ENCODE assay signal across 18 cellular contexts in genomic region chr7:3956949-3957348, GRCh38.
DNase-seq lines count a peak whose midpoint lies in the region; ATAC-seq, FAIRE-seq and TF ChIP-seq lines count a peak whose summit lies in the region.
"Had no signal": no experiment of that assay in that cellular context is flagged by ENCODE, and none has a peak within 500 bp of the region (broad histone marks: within the 10 kb centered on the region; RNA-seq: fewer than 3 reads in every experiment).

No MANE protein-coding gene starts in this region.

- H3K4me3 Mint-ChIP-seq in GM23338 = no peak overlapping the region
- no peak overlapping the region for H3K4me3 Mint-ChIP-seq in progenitor cell of endocrine pancreas (ENCODE audit: low read depth)
- H3K4me3 Mint-ChIP-seq: activated CD4-positive, alpha-beta T cell treated with anti-CD3 and anti-CD28 coated beads, Interleukin-2, amount 10 ng/mL, durations not matched to agents 7 days and 5 days; dendritic cell treated with granulocyte-macrophage colony-stimulating factor and Interleukin-4, amounts not matched to agents 40 ng/mL and 50 ng/mL, for 4 days; natural killer cell had no signal

- no peaks in the 10 kb centered on the region for H3K9me2 ChIP-seq in GM23338 (ENCODE audit: insufficient read depth)

- H4K20me1 ChIP-seq in GM23338 (replicated peaks; ENCODE audit: insufficient read depth) = no peaks in the 10 kb centered on the region

- no peak for TF ChIP-seq CTCF in GM23338 (conservative IDR thresholded peaks at IDR 0.05; ENCODE audit: low read depth in 2 of 2)
- no peak for TF ChIP-seq CTCF in progenitor cell of endocrine pancreas (IDR thresholded peaks at IDR 0.05; ENCODE audit: unreplicated experiment)

- peak; percentile 79 for FAIRE-seq in HTR-8/SVneo (lab: Jason Lieb, UNC)
- FAIRE-seq: astrocyte had no signal

- H3K4me1 Mint-ChIP-seq in GM23338 = no peaks in the 10 kb centered on the region; the same call in 1 of the 3 replicates
- peaks cover 9% of the 10 kb centered on the region for H3K4me1 Mint-ChIP-seq in progenitor cell of endocrine pancreas (ENCODE audit: low read depth)
- H3K4me1 Mint-ChIP-seq: activated CD4-positive, alpha-beta T cell treated with anti-CD3 and anti-CD28 coated beads, Interleukin-2, amount 10 ng/mL, durations not matched to agents 7 days and 5 days; natural killer cell had no signal

- H3K4me1 ChIP-seq in GM23338 (ENCODE audit: insufficient read depth) = no peaks in the 10 kb centered on the region

- no peaks in the 10 kb centered on the region for H3K9me3 Mint-ChIP-seq in GM23338
- no peaks in the 10 kb centered on the region for H3K9me3 Mint-ChIP-seq in progenitor cell of endocrine pancreas (ENCODE audit: low read depth)
- H3K9me3 Mint-ChIP-seq: activated CD4-positive, alpha-beta T cell treated with anti-CD3 and anti-CD28 coated beads, Interleukin-2, amount 10 ng/mL, durations not matched to agents 7 days and 5 days; activated T-helper 2 cell treated with anti-CD3 and anti-CD28 coated beads, Interferon-gamma antibody, Interleukin-2, Interleukin-4, amounts not matched to agents 10 μg/mL and 5 μg/mL and 100 μg/mL, durations not matched to agents 14 hours and 24 hours and 36 hours; natural killer cell had no signal

- no peaks in the 10 kb centered on the region for H3K36me3 ChIP-seq in GM23338 (ENCODE audit: insufficient read depth)

- H3K36me3 Mint-ChIP-seq in GM23338 (ENCODE audit: low read depth) (no peaks in the 10 kb centered on the region), progenitor cell of endocrine pancreas (ENCODE audit: insufficient read depth) (peaks cover 15% of the 10 kb centered on the region)
- H3K36me3 Mint-ChIP-seq: natural killer cell had no signal

- H3F3A ChIP-seq in GM23338 (replicated peaks; ENCODE audit: low read depth) = no peaks in the 10 kb centered on the region

- H3K27ac ChIP-seq in GM23338 (ENCODE audit: low read depth) = no peak overlapping the region

- no peak overlapping the region for H3K4me3 ChIP-seq in GM23338

- H2AFZ ChIP-seq in GM23338 = no peak overlapping the region

- H3K79me2 ChIP-seq in GM23338 (replicated peaks; ENCODE audit: insufficient read depth) = no peaks in the 10 kb centered on the region

- peak; percentile 65 for ATAC-seq in GM18861 (IDR thresholded peaks at IDR 0.05; ENCODE audit: unreplicated experiment)
- ATAC-seq in GM21447 (IDR thresholded peaks at IDR 0.05; ENCODE audit: unreplicated experiment) = peak; percentile 47
- peak; percentile 54 for ATAC-seq in HG03045 (IDR thresholded peaks at IDR 0.05; ENCODE audit: unreplicated experiment)
- ATAC-seq in GM23338 = no peak
- ATAC-seq: left ventricle myocardium superior; stimulated activated naive CD8-positive, alpha-beta T cell treated with anti-CD3 and anti-CD28 coated beads, Interleukin-15, Interleukin-2, amounts not matched to agents 100 U/mL and 50 U/mL, for 24 hours had no signal

- no peak for DNase-seq in HTR-8/SVneo (ENCODE audit: insufficient read length, low spot score)
- no peak for DNase-seq in GM23338 (ENCODE audit: low spot score)
- DNase-seq in SHP77 (lab: John Stamatoyannopoulos, UW) = no peak
- DNase-seq in progenitor cell of endocrine pancreas (ENCODE audit: low spot score, unreplicated experiment) = no peak
- DNase-seq in HK-2 (ENCODE audit: unreplicated experiment) = no peak
- DNase-seq: activated CD4-positive, alpha-beta T cell treated with anti-CD3 and anti-CD28 coated beads, Interleukin-2, amount 10 ng/mL, durations not matched to agents 7 days and 5 days; left ventricle myocardium superior; natural killer cell; right cardiac atrium; RPMI8226; stimulated activated CD4-positive, alpha-beta T cell treated with anti-CD3 and anti-CD28 coated beads, Interleukin-2, amount 100 ng/mL, for 48 hours; stimulated activated naive CD8-positive, alpha-beta T cell treated with anti-CD3 and anti-CD28 coated beads, Interleukin-15, Interleukin-2, amounts not matched to agents 100 U/mL and 50 U/mL, for 24 hours had no signal

- no peaks in the 10 kb centered on the region for H3K27me3 ChIP-seq in GM23338 (ENCODE audit: insufficient read depth)

- no peak overlapping the region for H3K4me2 ChIP-seq in GM23338

- H3K27me3 Mint-ChIP-seq in GM23338 (ENCODE audit: insufficient read depth, low read depth, poor library complexity) = peaks cover 8% of the 10 kb centered on the region
- H3K27me3 Mint-ChIP-seq in progenitor cell of endocrine pancreas = no peaks in the 10 kb centered on the region
- H3K27me3 Mint-ChIP-seq: activated CD4-positive, alpha-beta T cell treated with anti-CD3 and anti-CD28 coated beads, Interleukin-2, amount 10 ng/mL, durations not matched to agents 7 days and 5 days; dendritic cell treated with granulocyte-macrophage colony-stimulating factor and Interleukin-4, amounts not matched to agents 40 ng/mL and 50 ng/mL, for 4 days had no signal

- H3K27ac Mint-ChIP-seq in GM23338 (no peak overlapping the region), progenitor cell of endocrine pancreas (no peak overlapping the region)
- H3K27ac Mint-ChIP-seq: activated CD4-positive, alpha-beta T cell treated with anti-CD3 and anti-CD28 coated beads, Interleukin-2, amount 10 ng/mL, durations not matched to agents 7 days and 5 days; activated T-helper 2 cell treated with anti-CD3 and anti-CD28 coated beads, Interferon-gamma antibody, Interleukin-2, Interleukin-4, amounts not matched to agents 10 μg/mL and 5 μg/mL and 100 μg/mL, durations not matched to agents 14 hours and 24 hours and 36 hours; dendritic cell treated with granulocyte-macrophage colony-stimulating factor and Interleukin-4, amounts not matched to agents 40 ng/mL and 50 ng/mL, for 4 days; natural killer cell had no signal

TF ChIP-seq in GM23338, 12 proteins besides CTCF, POLR2A, EP300 and RAD21 (continues in another document):
- no peak for TF ChIP-seq POLR2AphosphoS5 (IDR thresholded peaks at IDR 0.05; ENCODE audit: low read depth)
- no peak for TF ChIP-seq CREB1 (CRISPR knock-in tag; IDR thresholded peaks at IDR 0.05; ENCODE audit: low read depth)
- TF ChIP-seq JUNB (IDR thresholded peaks at IDR 0.05; ENCODE audit: unreplicated experiment) = no peak
- no peak for TF ChIP-seq ETS1 (IDR thresholded peaks at IDR 0.05)
- TF ChIP-seq NANOG (IDR thresholded peaks at IDR 0.05; ENCODE audit: borderline replicate concordance) = no peak
- no peak for TF ChIP-seq ZNF114 (CRISPR knock-in tag; IDR thresholded peaks at IDR 0.05)
- TF ChIP-seq EZH2phosphoT487 (IDR thresholded peaks at IDR 0.05; ENCODE audit: unreplicated experiment) = no peak
- no peak for TF ChIP-seq ZNF331 (CRISPR knock-in tag; IDR thresholded peaks at IDR 0.05; ENCODE audit: low read depth)
- no peak for TF ChIP-seq EZH2 (IDR thresholded peaks at IDR 0.05; ENCODE audit: low read depth, unreplicated experiment)
